In genomic region chr5:116032094-116032517, GRCh38 we compare ENCODE assay signal across 9 cellular contexts. TPM values are rescaled to one million over a fixed set of nuclear protein-coding genes. Genes with fewer than 3 reads are reported as not detected.
DNase-seq lines count a peak whose midpoint lies in the region; ATAC-seq and TF ChIP-seq lines count a peak whose summit lies in the region.
"Had no signal": no experiment of that assay in that cellular context is flagged by ENCODE, and none has a peak within 500 bp of the region (broad histone marks: within the 10 kb centered on the region; RNA-seq: fewer than 3 reads in every experiment).

TSS of gene ARL14EPL (plus strand) at chr5:116032472. CDS start at chr5:116051466, 18,994 bp downstream.

- H3K27me3 ChIP-seq in Caco-2 (replicated peaks; ENCODE audit: control insufficient read depth, insufficient read depth, low read length) (peaks cover 3% of the 10 kb centered on the region; the same call in 1 of the 2 replicates), heart left ventricle (no peaks in the 10 kb centered on the region)

- no peak for TF ChIP-seq POLR2A in heart left ventricle (IDR thresholded peaks at IDR 0.05)

- no peaks in the 10 kb centered on the region for H3K36me3 ChIP-seq in Caco-2 (ENCODE audit: control insufficient read depth, insufficient read depth, low read length)
- no peaks in the 10 kb centered on the region for H3K36me3 ChIP-seq in heart left ventricle

- TF ChIP-seq CTCF in Caco-2 (IDR thresholded peaks at IDR 0.05; ENCODE audit: insufficient read depth in 1 of 2, low read depth in 1 of 2, low read length in 1 of 2, severe bottlenecking in 1 of 2, unreplicated experiment in 1 of 2) (peak in 1 of 2 experiments; percentile 10), heart left ventricle (IDR thresholded peaks at IDR 0.05) (peak in 8 of 12 donors; percentile 7 to 42 (median 29))

- 46 to 62% (median 52%) methylated on average over 9 of the region's 9 CpGs for WGBS in heart left ventricle, 4 donors

- H3K4me3 Mint-ChIP-seq in Caco-2 (ENCODE audit: unreplicated experiment) = no peak within 1 kb of the TSS
- no peak within 1 kb of the TSS for H3K4me3 Mint-ChIP-seq in stimulated activated naive B cell treated with anti-CD40 and anti-IgM and Interleukin-4, amounts not matched to agents 10 μg/mL and 1 μg/mL and 100 μg/mL, for 72 hours
- H3K4me3 Mint-ChIP-seq in activated CD4-positive, alpha-beta T cell treated with anti-CD3 and anti-CD28 coated beads, Interleukin-2, amount 10 ng/mL, durations not matched to agents 24 days and 14 days = no peak within 1 kb of the TSS

- POLR2A ChIA-PET in Caco-2 (lab: Charles Lee) = no interaction called here

- no peak within 1 kb of the TSS for H3K4me3 ChIP-seq in Caco-2 (ENCODE audit: low read depth, low read length)
- H3K4me3 ChIP-seq in heart left ventricle = no peak within 1 kb of the TSS
- H3K4me3 ChIP-seq: SK-N-MC had no signal

- no peak within 1 kb of the TSS for H3K27ac ChIP-seq in heart left ventricle
- H3K27ac ChIP-seq: SK-N-MC had no signal

- H3K4me1 ChIP-seq in Caco-2 (no peaks in the 10 kb centered on the region), heart left ventricle (peaks cover 0 to 12% (median 0%) of the 10 kb centered on the region in 12 donors)

- no peaks in the 10 kb centered on the region for H3K36me3 Mint-ChIP-seq in Caco-2 (ENCODE audit: insufficient read depth, unreplicated experiment)
- no peaks in the 10 kb centered on the region for H3K36me3 Mint-ChIP-seq in stimulated activated naive B cell treated with anti-CD40 and anti-IgM and Interleukin-4, amounts not matched to agents 10 μg/mL and 1 μg/mL and 100 μg/mL, for 72 hours
- H3K36me3 Mint-ChIP-seq in activated CD4-positive, alpha-beta T cell treated with anti-CD3 and anti-CD28 coated beads, Interleukin-2, amount 10 ng/mL, durations not matched to agents 24 days and 14 days (ENCODE audit: low read depth) = no peaks in the 10 kb centered on the region

- H3K9me3 ChIP-seq in Caco-2 (no peaks in the 10 kb centered on the region), heart left ventricle (no peaks in the 10 kb centered on the region)

- no peaks in the 10 kb centered on the region for H3K4me1 Mint-ChIP-seq in Caco-2 (ENCODE audit: low read depth, unreplicated experiment)
- peaks cover 16 to 27% of the 10 kb centered on the region in 2 donors for H3K4me1 Mint-ChIP-seq in stimulated activated naive B cell treated with anti-CD40 and anti-IgM and Interleukin-4, amounts not matched to agents 10 μg/mL and 1 μg/mL and 100 μg/mL, for 72 hours
- no peaks in the 10 kb centered on the region for H3K4me1 Mint-ChIP-seq in activated CD4-positive, alpha-beta T cell treated with anti-CD3 and anti-CD28 coated beads, Interleukin-2, amount 10 ng/mL, durations not matched to agents 24 days and 14 days

- ATAC-seq in GM19328 (IDR thresholded peaks at IDR 0.05; ENCODE audit: unreplicated experiment) (peak; percentile 57), HG03457 (IDR thresholded peaks at IDR 0.05; ENCODE audit: unreplicated experiment) (peak; percentile 66), heart left ventricle (peak in 3 of 4 donors; percentile 73 to 88 (median 88)), HG03196 (IDR thresholded peaks at IDR 0.05; ENCODE audit: unreplicated experiment) (no peak)
- peak; percentile 42 to 72 for ATAC-seq in stimulated activated naive B cell treated with anti-CD40 and anti-IgM and Interleukin-4, amounts not matched to agents 10 μg/mL and 1 μg/mL and 100 μg/mL, for 72 hours (replicated peaks)

- no TSS peak for BruUV-seq in Caco-2 (replicated peaks; lab: Mats Ljungman, UMichigan)

- no peaks in the 10 kb centered on the region for H3K9me3 Mint-ChIP-seq in Caco-2 (ENCODE audit: unreplicated experiment)
- no peaks in the 10 kb centered on the region for H3K9me3 Mint-ChIP-seq in stimulated activated naive B cell treated with anti-CD40 and anti-IgM and Interleukin-4, amounts not matched to agents 10 μg/mL and 1 μg/mL and 100 μg/mL, for 72 hours
- H3K9me3 Mint-ChIP-seq in activated CD4-positive, alpha-beta T cell treated with anti-CD3 and anti-CD28 coated beads, Interleukin-2, amount 10 ng/mL, durations not matched to agents 24 days and 14 days = no peaks in the 10 kb centered on the region

- DNase-seq in Caco-2 = peak; percentile 24 to 38
- peak; percentile 88 for DNase-seq in SKM-1 treated with dmso at 0.1 percent for 144 hours (lab: John Stamatoyannopoulos, UW; ENCODE audit: unreplicated experiment)
- DNase-seq in heart left ventricle = peak in 2 of 5 donors; percentile 8 to 24
- DNase-seq in stimulated activated naive B cell treated with anti-CD40 and anti-IgM and Interleukin-4, amounts not matched to agents 10 μg/mL and 1 μg/mL and 100 μg/mL, for 72 hours = no peak
- DNase-seq in activated CD4-positive, alpha-beta T cell treated with anti-CD3 and anti-CD28 coated beads, Interleukin-2, amount 10 ng/mL, durations not matched to agents 24 days and 14 days = no peak

- H3K27ac Mint-ChIP-seq in Caco-2 (ENCODE audit: unreplicated experiment) = no peak within 1 kb of the TSS
- H3K27ac Mint-ChIP-seq in stimulated activated naive B cell treated with anti-CD40 and anti-IgM and Interleukin-4, amounts not matched to agents 10 μg/mL and 1 μg/mL and 100 μg/mL, for 72 hours = no peak within 1 kb of the TSS
- no peak within 1 kb of the TSS for H3K27ac Mint-ChIP-seq in activated CD4-positive, alpha-beta T cell treated with anti-CD3 and anti-CD28 coated beads, Interleukin-2, amount 10 ng/mL, durations not matched to agents 24 days and 14 days

- CTCF ChIA-PET in Caco-2 (lab: Charles Lee) = no interaction called here

- intact Hi-C loops in Caco-2 (cut with micrococcal nuclease; ENCODE audit: unreplicated experiment) = no loop called here
- intact Hi-C loops in heart left ventricle (cut with DNase I) = loop anchor here in 1 of 10 donors (10.0 kb wide), 1 partner anchor 137 kb away; no protein-coding TSS in a partner anchor
- intact Hi-C loops in activated CD4-positive, alpha-beta T cell treated with anti-CD3 and anti-CD28 coated beads, Interleukin-2, amount 10 ng/mL, durations not matched to agents 24 days and 14 days (cut with micrococcal nuclease) = no loop called here

- H3K27me3 Mint-ChIP-seq in Caco-2 (ENCODE audit: insufficient read depth, unreplicated experiment) = peaks cover 13% of the 10 kb centered on the region
- H3K27me3 Mint-ChIP-seq in stimulated activated naive B cell treated with anti-CD40 and anti-IgM and Interleukin-4, amounts not matched to agents 10 μg/mL and 1 μg/mL and 100 μg/mL, for 72 hours = peaks cover 0 to 6% of the 10 kb centered on the region in 2 donors
- H3K27me3 Mint-ChIP-seq in activated CD4-positive, alpha-beta T cell treated with anti-CD3 and anti-CD28 coated beads, Interleukin-2, amount 10 ng/mL, durations not matched to agents 24 days and 14 days = peaks cover 9% of the 10 kb centered on the region

RNA-seq across cellular contexts. Expression of gene ARL14EPL, which starts in this region (rescaled TPM):
- total RNA-seq in Caco-2 (2022) (not detected in 2 replicates), heart left ventricle (not detected)
- polyA plus RNA-seq in heart left ventricle = not detected
- total RNA-seq in activated CD4-positive, alpha-beta T cell treated with anti-CD3 and anti-CD28 coated beads, Interleukin-2, amount 10 ng/mL, durations not matched to agents 24 days and 14 days = not detected in 2 replicates

Comparison
In these comparisons a context has a peak if more than half of its experiments do, and no peak if none do; other contexts are left out.
1. Peak in DNase-seq in Caco-2; RNA of the gene not detected or under 1 TPM.
2. Peak in ATAC-seq in heart left ventricle; RNA of the gene not detected or under 1 TPM.